Comparison of ENCODE assay signal across 1 cellular context in genomic region chr6:12249516-12250394, GRCh38.
TF ChIP-seq lines count a peak whose summit lies in the region.

No MANE protein-coding gene starts in this region.

TF ChIP-seq in K562, 482 proteins besides CTCF, POLR2A, EP300 and RAD21 (continued from another document):
- TF ChIP-seq ZNF592 (IDR thresholded peaks at IDR 0.05) (no peak), ZNF764 (CRISPR knock-in tag; IDR thresholded peaks at IDR 0.05; ENCODE audit: low read depth) (no peak), ZNF282 (CRISPR knock-in tag; IDR thresholded peaks at IDR 0.05) (no peak), TEAD2 (tag; IDR thresholded peaks at IDR 0.05) (no peak), BRF1 (IDR thresholded peaks at IDR 0.05; ENCODE audit: borderline replicate concordance, extremely low read depth, insufficient read length) (no peak)
TF ChIP-seq in K562: peak in this region for 0.
